Comparison of ENCODE assay signal across 2 cellular contexts in genomic region chr1:47887060-47887851, GRCh38.
A peak's percentile ranks its signal among the peaks of the same experiment; 100 is the strongest.
TF ChIP-seq lines count a peak whose summit lies in the region.

No MANE protein-coding gene starts in this region.

TF ChIP-seq in IMR-90, 13 proteins besides CTCF, POLR2A, EP300 and RAD21:
- TF ChIP-seq, protein P1, sequence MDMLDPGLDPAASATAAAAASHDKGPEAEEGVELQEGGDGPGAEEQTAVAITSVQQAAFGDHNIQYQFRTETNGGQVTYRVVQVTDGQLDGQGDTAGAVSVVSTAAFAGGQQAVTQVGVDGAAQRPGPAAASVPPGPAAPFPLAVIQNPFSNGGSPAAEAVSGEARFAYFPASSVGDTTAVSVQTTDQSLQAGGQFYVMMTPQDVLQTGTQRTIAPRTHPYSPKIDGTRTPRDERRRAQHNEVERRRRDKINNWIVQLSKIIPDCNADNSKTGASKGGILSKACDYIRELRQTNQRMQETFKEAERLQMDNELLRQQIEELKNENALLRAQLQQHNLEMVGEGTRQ (IDR thresholded peaks at IDR 0.05; ENCODE audit: low read depth, low read length) = no peak
- TF ChIP-seq SMC3 (IDR thresholded peaks at IDR 0.05; ENCODE audit: low read depth, low read length) (no peak), MAFK (IDR thresholded peaks at IDR 0.05; ENCODE audit: low read depth, low read length) (no peak), FOS (IDR thresholded peaks at IDR 0.05; ENCODE audit: low read depth, low read length) (no peak), CEBPB (IDR thresholded peaks at IDR 0.05; ENCODE audit: low read depth, low read length) (no peak), RFX5 (IDR thresholded peaks at IDR 0.05; ENCODE audit: low read depth, low read length) (no peak), ELK1 (IDR thresholded peaks at IDR 0.05; ENCODE audit: borderline replicate concordance, low read depth, low read length) (no peak), RCOR1 (IDR thresholded peaks at IDR 0.05; ENCODE audit: insufficient replicate concordance, low read length) (no peak), CHD1 (IDR thresholded peaks at IDR 0.05; ENCODE audit: low read depth, low read length) (no peak), BHLHE40 (IDR thresholded peaks at IDR 0.05; ENCODE audit: low read depth, low read length) (no peak), NFE2L2 (IDR thresholded peaks at IDR 0.05; ENCODE audit: low read depth, low read length) (no peak)

TF ChIP-seq in H1, 55 proteins besides CTCF, POLR2A, EP300 and RAD21:
- TF ChIP-seq CTBP2 (IDR thresholded peaks at IDR 0.05; ENCODE audit: borderline replicate concordance, insufficient read depth, insufficient read length, low read length) = no peak
- 0 out of 2 replicates have a peak, but pooled peaks have one; percentile 42 for TF ChIP-seq KDM1A (IDR thresholded peaks at IDR 0.05; ENCODE audit: borderline replicate concordance, low read length)
TF ChIP-seq in H1: peak in this region for 1.
